17 cellular contexts compared by ENCODE assay signal in the genomic region with DNA sequence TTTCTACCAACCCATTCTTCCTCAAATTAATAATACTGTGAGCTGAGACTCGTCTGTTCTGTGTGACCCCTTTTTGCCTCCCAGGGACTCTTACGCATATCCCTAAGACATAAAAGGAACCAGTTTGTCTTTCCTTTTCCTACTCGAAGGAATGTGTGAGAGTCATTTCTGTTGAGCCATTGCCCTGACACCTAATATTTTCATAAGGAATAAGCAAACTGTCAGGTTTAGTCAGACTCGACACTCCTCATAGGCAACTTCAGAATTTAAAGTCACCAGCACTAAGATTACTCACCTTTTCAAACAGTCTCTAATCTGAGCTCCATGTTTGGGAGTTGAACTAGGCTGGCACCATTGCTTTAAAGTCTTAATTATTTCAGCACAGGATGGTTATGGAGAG.
DNase-seq lines count a peak whose midpoint lies in the region; ATAC-seq and TF ChIP-seq lines count a peak whose summit lies in the region.
"Had no signal": no experiment of that assay in that cellular context is flagged by ENCODE, and none has a peak within 500 bp of the region (broad histone marks: within the 10 kb centered on the region; RNA-seq: fewer than 3 reads in every experiment).

No MANE protein-coding gene starts in this region.

- H3K4me3 ChIP-seq in fibroblast of the aortic adventitia (ENCODE audit: low read depth, low read length) = no peak overlapping the region
- H3K4me3 ChIP-seq: dorsolateral prefrontal cortex had no signal

- H3K4me1 Mint-ChIP-seq in activated CD4-positive, alpha-beta T cell treated with anti-CD3 and anti-CD28 coated beads, Interleukin-2, amount 10 ng/mL, durations not matched to agents 24 days and 14 days = peaks cover 5% of the 10 kb centered on the region
- peaks cover 4% of the 10 kb centered on the region for H3K4me1 Mint-ChIP-seq in type B pancreatic cell (ENCODE audit: unreplicated experiment)
- H3K4me1 Mint-ChIP-seq: naive B cell had no signal

- H3K36me3 Mint-ChIP-seq in activated CD4-positive, alpha-beta T cell treated with anti-CD3 and anti-CD28 coated beads, Interleukin-2, amount 10 ng/mL, durations not matched to agents 24 days and 14 days (ENCODE audit: low read depth) = no peaks in the 10 kb centered on the region
- no peaks in the 10 kb centered on the region for H3K36me3 Mint-ChIP-seq in type B pancreatic cell
- H3K36me3 Mint-ChIP-seq: CD8-positive, alpha-beta T cell; naive B cell had no signal

- H3K27ac Mint-ChIP-seq in activated CD4-positive, alpha-beta T cell treated with anti-CD3 and anti-CD28 coated beads, Interleukin-2, amount 10 ng/mL, durations not matched to agents 24 days and 14 days = no peak overlapping the region
- peak overlapping the region; percentile 89 for H3K27ac Mint-ChIP-seq in type B pancreatic cell
- H3K27ac Mint-ChIP-seq: CD8-positive, alpha-beta T cell; naive B cell; progenitor cell of endocrine pancreas had no signal

- no peaks in the 10 kb centered on the region for H3K9me3 Mint-ChIP-seq in activated CD4-positive, alpha-beta T cell treated with anti-CD3 and anti-CD28 coated beads, Interleukin-2, amount 10 ng/mL, durations not matched to agents 24 days and 14 days
- peaks cover 8% of the 10 kb centered on the region for H3K9me3 Mint-ChIP-seq in type B pancreatic cell
- H3K9me3 Mint-ChIP-seq: CD8-positive, alpha-beta T cell; naive B cell had no signal

- no peak for ATAC-seq in HG02884 (IDR thresholded peaks at IDR 0.05; ENCODE audit: unreplicated experiment)
- no peak for ATAC-seq in stimulated activated naive CD8-positive, alpha-beta T cell treated with anti-CD3 and anti-CD28 coated beads, Interleukin-15, Interleukin-2, amounts not matched to agents 100 U/mL and 50 U/mL, for 24 hours
- ATAC-seq: CD8-positive, alpha-beta T cell had no signal

- H3K27me3 Mint-ChIP-seq in activated CD4-positive, alpha-beta T cell treated with anti-CD3 and anti-CD28 coated beads, Interleukin-2, amount 10 ng/mL, durations not matched to agents 24 days and 14 days = peaks cover 6% of the 10 kb centered on the region
- H3K27me3 Mint-ChIP-seq in type B pancreatic cell = no peaks in the 10 kb centered on the region
- H3K27me3 Mint-ChIP-seq: progenitor cell of endocrine pancreas had no signal

- intact Hi-C loops in activated CD4-positive, alpha-beta T cell treated with anti-CD3 and anti-CD28 coated beads, Interleukin-2, amount 10 ng/mL, durations not matched to agents 24 days and 14 days (cut with micrococcal nuclease) = no loop called here

- H3K4me3 Mint-ChIP-seq in activated CD4-positive, alpha-beta T cell treated with anti-CD3 and anti-CD28 coated beads, Interleukin-2, amount 10 ng/mL, durations not matched to agents 24 days and 14 days = no peak overlapping the region
- peak overlapping the region; percentile 38 for H3K4me3 Mint-ChIP-seq in type B pancreatic cell
- H3K4me3 Mint-ChIP-seq: CD8-positive, alpha-beta T cell; naive B cell had no signal

- TF ChIP-seq CTCF in fibroblast of the aortic adventitia (IDR thresholded peaks at IDR 0.05; ENCODE audit: insufficient read depth, low read length) (no peak), type B pancreatic cell (conservative IDR thresholded peaks at IDR 0.05) (no peak)

- peak; percentile 20 for DNase-seq in activated CD4-positive, alpha-beta T cell treated with anti-CD3 and anti-CD28 coated beads, Interleukin-2, amount 10 ng/mL, durations not matched to agents 24 days and 14 days
- DNase-seq in activated CD4-positive, alpha-beta T cell treated with anti-CD3 and anti-CD28 coated beads for 4 hours = no peak
- peak; percentile 8 for DNase-seq in astrocyte of the hippocampus (ENCODE audit: low read depth, low spot score)
- peak; percentile 37 for DNase-seq in fibroblast of the aortic adventitia (ENCODE audit: low read depth)
- no peak for DNase-seq in type B pancreatic cell (ENCODE audit: extremely low spot score, unreplicated experiment)
- no peak for DNase-seq in stimulated activated naive CD8-positive, alpha-beta T cell treated with anti-CD3 and anti-CD28 coated beads, Interleukin-15, Interleukin-2, amounts not matched to agents 100 U/mL and 50 U/mL, for 24 hours
- DNase-seq in activated CD4-positive, alpha-beta T cell treated with anti-CD3 and anti-CD28 coated beads for 1 hour = no peak
- DNase-seq: CD8-positive, alpha-beta T cell; dorsolateral prefrontal cortex; foreskin melanocyte; KBM-7; naive B cell; NCI-H1417 treated with DMSO at 0.1 percent for 48 hours; stimulated activated naive CD4-positive, alpha-beta T cell treated with Interleukin-2 at 50 U/mL for 16 hours; T-helper 9 cell had no signal

Comparison
In these comparisons a context has a peak if more than half of its experiments do, and no peak if none do; other contexts are left out.
1. DNase-seq: peak in activated CD4-positive, alpha-beta T cell treated with anti-CD3 and anti-CD28 coated beads, Interleukin-2, amount 10 ng/mL, durations not matched to agents 24 days and 14 days (single experiment), astrocyte of the hippocampus (single experiment) and fibroblast of the aortic adventitia (single experiment); none in activated CD4-positive, alpha-beta T cell treated with anti-CD3 and anti-CD28 coated beads for 4 hours (0 of 2), type B pancreatic cell (single experiment), stimulated activated naive CD8-positive, alpha-beta T cell treated with anti-CD3 and anti-CD28 coated beads, Interleukin-15, Interleukin-2, amounts not matched to agents 100 U/mL and 50 U/mL, for 24 hours (single experiment) and activated CD4-positive, alpha-beta T cell treated with anti-CD3 and anti-CD28 coated beads for 1 hour (single experiment).